Comparison of ENCODE assay signal across 8 cellular contexts in genomic region chr17:57662644-57663308, GRCh38.
DNase-seq lines count a peak whose midpoint lies in the region; ATAC-seq and TF ChIP-seq lines count a peak whose summit lies in the region.

No MANE protein-coding gene starts in this region.

- no peak for TF ChIP-seq CTCF in fibroblast of villous mesenchyme (IDR thresholded peaks at IDR 0.05; ENCODE audit: insufficient read depth, low read depth, low read length)

- ATAC-seq in HG03571 (IDR thresholded peaks at IDR 0.05; ENCODE audit: unreplicated experiment) (peak; percentile 82), HG03280 (IDR thresholded peaks at IDR 0.05; ENCODE audit: unreplicated experiment) (no peak)

- H3K27ac ChIP-seq in CD8-positive, alpha-beta memory T cell (ENCODE audit: low read depth, low read length) = no peak overlapping the region
- H3K27ac ChIP-seq in muscle layer of duodenum (ENCODE audit: low read length) = peak overlapping the region; percentile 86
- H3K27ac ChIP-seq in temporal lobe (ENCODE audit: low read depth, low read length) = peak overlapping the region; percentile 97

- no peak overlapping the region for H3K4me3 ChIP-seq in CD8-positive, alpha-beta memory T cell (ENCODE audit: low read length)
- H3K4me3 ChIP-seq in fibroblast of villous mesenchyme (ENCODE audit: low read depth, low read length) (peak overlapping the region; percentile 33), muscle layer of duodenum (ENCODE audit: low read depth in 1 of 2, low read length in 2 of 2) (peak overlapping the region; percentile 41 to 52)

- peaks cover 9 to 22% (median 18%) of the 10 kb centered on the region in 3 donors for H3K4me1 Mint-ChIP-seq in CD8-positive, alpha-beta memory T cell

- POLR2A ChIA-PET in CD8-positive, alpha-beta memory T cell (lab: Charles Lee) = no interaction called here

- no peaks in the 10 kb centered on the region for H3K9me3 Mint-ChIP-seq in CD8-positive, alpha-beta memory T cell

- CTCF ChIA-PET in CD8-positive, alpha-beta memory T cell (lab: Charles Lee) = interaction anchor here (2.5 kb wide), 1 partner anchor 9 kb away, joined by 12 read pairs; no protein-coding TSS in a partner anchor

- no peaks in the 10 kb centered on the region for H3K27me3 ChIP-seq in CD8-positive, alpha-beta memory T cell (ENCODE audit: insufficient read depth, low read length, poor library complexity, severe bottlenecking)
- no peaks in the 10 kb centered on the region for H3K27me3 ChIP-seq in muscle layer of duodenum (ENCODE audit: low read depth, low read length)

- no peaks in the 10 kb centered on the region for H3K4me1 ChIP-seq in CD8-positive, alpha-beta memory T cell (ENCODE audit: insufficient read depth, low read length)
- peaks cover 4 to 5% of the 10 kb centered on the region in 2 donors for H3K4me1 ChIP-seq in muscle layer of duodenum (ENCODE audit: control insufficient read depth in 1 of 2, insufficient read depth in 2 of 2, low read length in 2 of 2)

- peak overlapping the region in 6 of 8 donors; percentile 35 to 69 (median 58) for H3K27ac Mint-ChIP-seq in CD8-positive, alpha-beta memory T cell

- H3K36me3 Mint-ChIP-seq in CD8-positive, alpha-beta memory T cell = peaks cover under 1 to 19% (median 3%) of the 10 kb centered on the region in 3 donors

- no peaks in the 10 kb centered on the region for H3K9me3 ChIP-seq in CD8-positive, alpha-beta memory T cell (ENCODE audit: low read length)
- H3K9me3 ChIP-seq in muscle layer of duodenum (ENCODE audit: control insufficient read depth in 1 of 2, low read length in 2 of 2) = no peaks in the 10 kb centered on the region

- H3K4me3 Mint-ChIP-seq in CD8-positive, alpha-beta memory T cell = peak overlapping the region in 1 of 7 donors; percentile 67

- H3K27me3 Mint-ChIP-seq in CD8-positive, alpha-beta memory T cell = no peaks in the 10 kb centered on the region

- no peaks in the 10 kb centered on the region for H3K36me3 ChIP-seq in CD8-positive, alpha-beta memory T cell (ENCODE audit: insufficient read depth, low read length)
- no peaks in the 10 kb centered on the region for H3K36me3 ChIP-seq in muscle layer of duodenum (ENCODE audit: control insufficient read depth in 1 of 2, insufficient read depth in 2 of 2, low read length in 2 of 2)

- peak in 3 of 5 donors; percentile 17 to 40 (median 30) for DNase-seq in CD8-positive, alpha-beta memory T cell
- peak; percentile 98 for DNase-seq in NCI-H748 treated with DMSO at 0.1 percent for 48 hours (lab: John Stamatoyannopoulos, UW)
- peak; percentile 8 for DNase-seq in activated effector memory CD4-positive, alpha-beta T cell treated with Interleukin-2 at 50 U/mL for 16 hours
- DNase-seq in fibroblast of villous mesenchyme (ENCODE audit: low read depth) = peak; percentile 99

Comparison
In these comparisons a context has a peak if more than half of its experiments do, and no peak if none do; other contexts are left out.
1. DNase-seq: peak in every context shown above with its lines; median percentile 99 in fibroblast of villous mesenchyme; 98 in NCI-H748 treated with DMSO at 0.1 percent for 48 hours; 30 in CD8-positive, alpha-beta memory T cell; 8 in activated effector memory CD4-positive, alpha-beta T cell treated with Interleukin-2 at 50 U/mL for 16 hours.